In genomic region chr11:65557280-65558001, GRCh38 we compare ENCODE assay signal across 6 cellular contexts. TPM values are rescaled to one million over a fixed set of nuclear protein-coding genes. Genes with fewer than 3 reads are reported as not detected.
DNase-seq lines count a peak whose midpoint lies in the region; FAIRE-seq and TF ChIP-seq lines count a peak whose summit lies in the region.

No MANE protein-coding gene starts in this region.

- TF ChIP-seq CTCF in foreskin fibroblast (IDR thresholded peaks at IDR 0.05; ENCODE audit: low read depth, low read length) = no peak
- no peak for TF ChIP-seq CTCF in GM20000 (IDR thresholded peaks at IDR 0.05; ENCODE audit: extremely low read depth, missing control alignments)
- no peak for TF ChIP-seq CTCF in D721Med (IDR thresholded peaks at IDR 0.05; ENCODE audit: insufficient read depth, missing control alignments)

- peak; percentile 33 for DNase-seq in NCI-H146 (lab: John Stamatoyannopoulos, UW)
- no peak for DNase-seq in NCI-H146 treated with DMSO at 0.1 percent for 48 hours (lab: John Stamatoyannopoulos, UW; ENCODE audit: unreplicated experiment)
- DNase-seq in foreskin fibroblast = peak in 1 of 2 donors; percentile 44
- DNase-seq in GM20000 (ENCODE audit: low spot score) = no peak
- DNase-seq in D721Med (ENCODE audit: insufficient read length, low spot score) = no peak

- peak overlapping the region; percentile 62 to 70 for H3K4me3 ChIP-seq in foreskin fibroblast (ENCODE audit: low read depth in 1 of 2, low read length in 2 of 2)

- no peak for FAIRE-seq in D721Med (lab: Jason Lieb, UNC)

- H3K27ac ChIP-seq in temporal lobe (ENCODE audit: low read depth, low read length) = peak overlapping the region; percentile 98

RNA-seq across cellular contexts. Expression of gene LTBP3, which starts 0.7 kb away (rescaled TPM):
- 38.6 TPM for total RNA-seq in temporal lobe

RNA-seq across cellular contexts. Expression of gene ZNRD2, which starts 12.8 kb away (rescaled TPM):
- 20.7 TPM for total RNA-seq in temporal lobe

RNA-seq across cellular contexts. Expression of gene FAM89B, which starts 14.9 kb away (rescaled TPM):
- 21.9 TPM for total RNA-seq in temporal lobe

RNA-seq across cellular contexts. Expression of gene EHBP1L1, which starts 18.4 kb away (rescaled TPM):
- 14.0 TPM for total RNA-seq in temporal lobe

RNA-seq across cellular contexts. Expression of gene SCYL1, which starts 32.6 kb away (rescaled TPM):
- 34.2 TPM for total RNA-seq in temporal lobe
